21 cellular contexts compared by ENCODE assay signal in genomic region chr6:89287351-89288028, GRCh38.
"Had no signal": no experiment of that assay in that cellular context is flagged by ENCODE, and none has a peak within 500 bp of the region (broad histone marks: within the 10 kb centered on the region; RNA-seq: fewer than 3 reads in every experiment).

No MANE protein-coding gene starts in this region.

- H3K36me3 ChIP-seq: ascending aorta, breast epithelium, heart right ventricle, lower lobe of right lung, stomach, thoracic aorta, upper lobe of right lung had no signal

- H3K27me3 Mint-ChIP-seq: activated CD4-positive, alpha-beta memory T cell treated with anti-CD3 and anti-CD28 coated beads, Interleukin-2, amount 10 ng/mL, durations not matched to agents 7 days and 5 days; dendritic cell treated with granulocyte-macrophage colony-stimulating factor and Interleukin-4, amounts not matched to agents 40 ng/mL and 50 ng/mL, for 4 days had no signal

- H3K4me1 ChIP-seq: ascending aorta, breast epithelium, heart right ventricle, lower lobe of right lung, stomach, upper lobe of right lung had no signal

- H3K4me3 Mint-ChIP-seq: activated CD4-positive, alpha-beta memory T cell treated with anti-CD3 and anti-CD28 coated beads, Interleukin-2, amount 10 ng/mL, durations not matched to agents 7 days and 5 days; dendritic cell treated with granulocyte-macrophage colony-stimulating factor and Interleukin-4, amounts not matched to agents 40 ng/mL and 50 ng/mL, for 4 days; effector memory CD8-positive, alpha-beta T cell had no signal

- DNase-seq: activated CD4-positive, alpha-beta memory T cell treated with anti-CD3 and anti-CD28 coated beads, Interleukin-2, amount 10 ng/mL, durations not matched to agents 7 days and 5 days; activated CD4-positive, alpha-beta T cell treated with anti-CD3 and anti-CD28 coated beads for 4 hours; activated naive CD4-positive, alpha-beta T cell; activated T-cell treated with anti-CD3 and anti-CD28 coated beads for 4 hours; cerebellar nuclear complex; effector memory CD8-positive, alpha-beta T cell; heart right ventricle; lower lobe of right lung; midbrain; stimulated activated CD4-positive, alpha-beta T cell treated with anti-CD3 and anti-CD28 coated beads, Interleukin-15, amount 100 ng/mL, for 24 hours; stimulated activated CD4-positive, alpha-beta T cell treated with anti-CD3 and anti-CD28 coated beads, Interleukin-4, amount 100 ng/mL, for 1 hour; stomach; T-helper 1 cell; upper lobe of right lung had no signal

- H3K4me3 ChIP-seq: ascending aorta, breast epithelium, heart right ventricle, lower lobe of right lung, SK-N-MC, skin epidermis, stomach, thoracic aorta, upper lobe of right lung had no signal

- H3K27ac Mint-ChIP-seq: activated CD4-positive, alpha-beta memory T cell treated with anti-CD3 and anti-CD28 coated beads, Interleukin-2, amount 10 ng/mL, durations not matched to agents 7 days and 5 days; dendritic cell treated with granulocyte-macrophage colony-stimulating factor and Interleukin-4, amounts not matched to agents 40 ng/mL and 50 ng/mL, for 4 days; effector memory CD8-positive, alpha-beta T cell had no signal

- H3K9me3 ChIP-seq: ascending aorta, breast epithelium, heart right ventricle, lower lobe of right lung, stomach, thoracic aorta, upper lobe of right lung had no signal

- FAIRE-seq: frontal cortex had no signal

- H3K27me3 ChIP-seq: ascending aorta, breast epithelium, heart right ventricle, stomach, upper lobe of right lung had no signal

- H3K4me1 Mint-ChIP-seq: activated CD4-positive, alpha-beta memory T cell treated with anti-CD3 and anti-CD28 coated beads, Interleukin-2, amount 10 ng/mL, durations not matched to agents 7 days and 5 days had no signal

- H3K27ac ChIP-seq: ascending aorta, breast epithelium, heart right ventricle, lower lobe of right lung, SK-N-MC, skin epidermis, stomach, thoracic aorta, upper lobe of right lung had no signal

- H3K9me3 Mint-ChIP-seq: activated CD4-positive, alpha-beta memory T cell treated with anti-CD3 and anti-CD28 coated beads, Interleukin-2, amount 10 ng/mL, durations not matched to agents 7 days and 5 days; effector memory CD8-positive, alpha-beta T cell had no signal

- ATAC-seq: effector memory CD8-positive, alpha-beta T cell; heart right ventricle; lower lobe of right lung; upper lobe of right lung had no signal
